ENCODE assay signal across 24 cellular contexts in the genomic region with DNA sequence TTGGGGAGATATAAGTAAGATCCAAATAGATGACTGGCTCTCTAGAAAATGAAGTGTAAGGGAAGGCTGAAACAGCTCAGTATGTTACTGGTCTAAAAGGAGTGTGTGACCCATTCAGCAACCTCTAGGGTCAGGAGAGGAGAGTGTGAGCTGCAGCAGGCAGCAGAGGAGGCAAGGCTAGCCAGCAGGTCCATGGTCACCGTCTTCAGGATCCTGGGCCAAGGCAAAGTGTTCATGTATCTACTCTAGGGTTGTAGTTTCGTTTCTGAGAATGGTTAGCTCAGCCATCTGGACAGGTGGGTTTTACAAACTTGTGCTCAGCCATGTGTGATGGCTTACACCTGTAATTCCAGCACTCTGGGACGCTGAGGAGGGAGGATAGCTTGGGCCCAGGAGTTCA. TPM values are rescaled to one million over a fixed set of nuclear protein-coding genes. Genes with fewer than 3 reads are reported as not detected.
A peak's percentile ranks its signal among the peaks of the same experiment; 100 is the strongest.
DNase-seq lines count a peak whose midpoint lies in the region; ATAC-seq, FAIRE-seq and TF ChIP-seq lines count a peak whose summit lies in the region.
"Had no signal": no experiment of that assay in that cellular context is flagged by ENCODE, and none has a peak within 500 bp of the region (broad histone marks: within the 10 kb centered on the region; RNA-seq: fewer than 3 reads in every experiment).

No MANE protein-coding gene starts in this region.

- CTCF ChIA-PET in GM10248 (lab: Yijun Ruan, JAX) = no interaction called here

- H3K36me3 ChIP-seq in RWPE2 (ENCODE audit: low read depth) = peaks cover 17% of the 10 kb centered on the region
- H3K36me3 ChIP-seq in small intestine (ENCODE audit: control insufficient read depth in 2 of 2, insufficient read depth in 2 of 2, low read length in 2 of 2) = no peaks in the 10 kb centered on the region
- H3K36me3 ChIP-seq: BLaER1 treated with 17β-estradiol and CSF1 and Interleukin-3, amounts not matched to agents 10 nM and 100 nM; SJCRH30; upper lobe of right lung had no signal

- ATAC-seq in GM18909 (IDR thresholded peaks at IDR 0.05; ENCODE audit: poor library complexity, unreplicated experiment) = peak; percentile 88
- ATAC-seq in HG02759 (IDR thresholded peaks at IDR 0.05; ENCODE audit: unreplicated experiment) = peak; percentile 68
- 0 out of 3 replicates have a peak, but pooled peaks have one; percentile 10 for ATAC-seq in RWPE2 (ENCODE audit: low read depth)
- no peak for ATAC-seq in HG03378 (IDR thresholded peaks at IDR 0.05; ENCODE audit: unreplicated experiment)
- ATAC-seq: activated CD4-positive, CD25-positive, alpha-beta regulatory T cell treated with anti-CD3 and anti-CD28 coated beads, Interleukin-2, amount 50 U/mL, for 24 hours; activated CD8-positive, alpha-beta T cell treated with anti-CD3 and anti-CD28 coated beads for 36 hours; left lobe of liver; T-cell; upper lobe of right lung had no signal

- DNase-seq in RWPE2 (ENCODE audit: low spot score) (no peak), small intestine (peak; percentile 29), GM10248 (ENCODE audit: extremely low spot score) (no peak), SKM-1 treated with dmso at 0.1 percent for 144 hours (lab: John Stamatoyannopoulos, UW; ENCODE audit: unreplicated experiment) (no peak), HT-29 (ENCODE audit: low spot score) (no peak)
- DNase-seq: ACHN; activated CD8-positive, alpha-beta T cell treated with anti-CD3 and anti-CD28 coated beads for 36 hours; activated naive CD8-positive, alpha-beta T cell treated with anti-CD3 and anti-CD28 coated beads for 36 hours; DND-41; dorsolateral prefrontal cortex; GOT3; mesendoderm; NCI-H1436; occipital lobe; SJCRH30; T-cell; upper lobe of right lung had no signal

- H3K4me1 ChIP-seq in RWPE2 (ENCODE audit: insufficient read depth, poor library complexity, severe bottlenecking) (peaks cover 23% of the 10 kb centered on the region), small intestine (ENCODE audit: control insufficient read depth in 2 of 2, insufficient read depth in 1 of 2, low read depth in 1 of 2, low read length in 1 of 2) (peaks cover 0 to 6% of the 10 kb centered on the region in 2 donors)
- H3K4me1 ChIP-seq: BLaER1 treated with 17β-estradiol and CSF1 and Interleukin-3, amounts not matched to agents 10 nM and 100 nM; SJCRH30 had no signal

- no peak for TF ChIP-seq CTCF in RWPE2 (IDR thresholded peaks at IDR 0.05; ENCODE audit: poor library complexity, severe bottlenecking)
- no peak for TF ChIP-seq CTCF in GM10248 (IDR thresholded peaks at IDR 0.05; ENCODE audit: control extremely low read depth, extremely low read depth, low read depth, missing control alignments)

- 24 to 69% (median 50%) methylated on average over 3 of the region's 3 CpGs for WGBS in small intestine, 3 donors

- H3K27me3 ChIP-seq in RWPE2 (ENCODE audit: insufficient read depth, poor library complexity, severe bottlenecking) (no peaks in the 10 kb centered on the region), small intestine (ENCODE audit: control insufficient read depth in 2 of 2, insufficient read depth in 2 of 2, low read length in 2 of 2) (no peaks in the 10 kb centered on the region)
- H3K27me3 ChIP-seq: BLaER1 treated with 17β-estradiol and CSF1 and Interleukin-3, amounts not matched to agents 10 nM and 100 nM; dorsolateral prefrontal cortex; SJCRH30; upper lobe of right lung had no signal

- POLR2A ChIA-PET in GM10248 (lab: Yijun Ruan, JAX) = no interaction called here

- H3K4me3 ChIP-seq in RWPE2 (ENCODE audit: severe bottlenecking) = no peak overlapping the region
- no peak overlapping the region for H3K4me3 ChIP-seq in small intestine (ENCODE audit: low read depth in 1 of 2, low read length in 2 of 2)
- H3K4me3 ChIP-seq: BLaER1 treated with 17β-estradiol and CSF1 and Interleukin-3, amounts not matched to agents 10 nM and 100 nM; dorsolateral prefrontal cortex; SJCRH30; upper lobe of right lung had no signal

- H3K27ac ChIP-seq in RWPE2 (ENCODE audit: poor library complexity, severe bottlenecking) = no peak overlapping the region
- H3K27ac ChIP-seq in small intestine (ENCODE audit: low read depth in 1 of 2, low read length in 1 of 2) = peak overlapping the region in 1 of 2 donors; percentile 35
- H3K27ac ChIP-seq: BLaER1 treated with 17β-estradiol and CSF1 and Interleukin-3, amounts not matched to agents 10 nM and 100 nM; dorsolateral prefrontal cortex; SJCRH30; upper lobe of right lung had no signal

- no peak for FAIRE-seq in small intestine (lab: Jason Lieb, UNC)
- FAIRE-seq: GM12891 had no signal

- H3K9me3 ChIP-seq in RWPE2 (ENCODE audit: severe bottlenecking) = no peaks in the 10 kb centered on the region
- H3K9me3 ChIP-seq in small intestine (ENCODE audit: control insufficient read depth, low read depth) = no peaks in the 10 kb centered on the region
- H3K9me3 ChIP-seq: BLaER1 treated with 17β-estradiol and CSF1 and Interleukin-3, amounts not matched to agents 10 nM and 100 nM; SJCRH30; upper lobe of right lung had no signal

RNA-seq across cellular contexts. Expression of gene MYO10, which starts 13.7 kb away (rescaled TPM):
- polyA plus RNA-seq in small intestine = 10 to 100 TPM; 10.3 to 22.5 (median 14.9) TPM
- 39.2 and 40.2 TPM in 2 replicates for total RNA-seq in HT-29 (2014; rRNA removed; shearing (Covaris generic))
